ENCODE assay signal across 33 cellular contexts in genomic region chr1:73671530-73671929, GRCh38.
"Had no signal": no experiment of that assay in that cellular context is flagged by ENCODE, and none has a peak within 500 bp of the region (broad histone marks: within the 10 kb centered on the region; RNA-seq: fewer than 3 reads in every experiment).

No MANE protein-coding gene starts in this region.

- H3K9me3 ChIP-seq: adrenal gland, ascending aorta had no signal

- DNase-seq: activated effector memory CD4-positive, alpha-beta T cell treated with anti-CD3 and anti-CD28 coated beads, Interleukin-2, amount 50 U/mL, for 16 hours; activated effector memory CD4-positive, alpha-beta T cell treated with Interleukin-2 at 50 U/mL for 16 hours; activated gamma-delta T cell; activated gamma-delta T cell treated with Interleukin-2 at 50 U/mL for 16 hours; activated naive CD4-positive, alpha-beta T cell; activated naive CD4-positive, alpha-beta T cell treated with anti-CD3 and anti-CD28 coated beads for 36 hours; activated naive CD4-positive, alpha-beta T cell treated with anti-CD3 and anti-CD28 coated beads, Interleukin-2, amount 10 ng/mL, durations not matched to agents 7 days and 5 days; activated naive CD4-positive, alpha-beta T cell treated with anti-CD3 and anti-CD28 coated beads, Interleukin-2, amount 50 U/mL, for 16 hours; activated naive CD4-positive, alpha-beta T cell treated with Interleukin-2 at 50 U/mL for 16 hours; activated naive CD8-positive, alpha-beta T cell treated with anti-CD3 and anti-CD28 coated beads for 36 hours; activated naive CD8-positive, alpha-beta T cell treated with anti-CD3 and anti-CD28 coated beads, Interleukin-2, amount 10 ng/mL, durations not matched to agents 7 days and 5 days; activated naive CD8-positive, alpha-beta T cell treated with anti-CD3 and anti-CD28 coated beads, Interleukin-2, amount 50 U/mL, for 24 hours; activated T-cell treated with anti-CD3 and anti-CD28 coated beads, Interleukin-2, amount 50 U/mL, for 24 hours; activated T-cell treated with anti-CD3 and anti-CD28 coated beads, Interleukin-2, amount 50 U/mL, for 4 hours; activated T-cell treated with anti-CD3 and anti-CD28 coated beads, Interleukin-2, amount 50 U/mL, for 48 hours; activated T-cell treated with anti-CD3 and anti-CD28 coated beads, Interleukin-2, amount 50 U/mL, for 72 hours; adrenal gland; amniotic stem cell; amygdala; anterior cingulate cortex; aorta; body of pancreas; brain microvascular endothelial cell; caudate nucleus; central memory CD4-positive, alpha-beta T cell; cerebellar nuclear complex had no signal

- H3K4me1 ChIP-seq: adrenal gland, ascending aorta, body of pancreas, breast epithelium had no signal

- H3K36me3 ChIP-seq: adrenal gland, ascending aorta, brain microvascular endothelial cell, breast epithelium, cardiac muscle cell had no signal

- H3K27me3 ChIP-seq: adrenal gland, ascending aorta, body of pancreas, brain microvascular endothelial cell, breast epithelium, cardiac muscle cell had no signal

- ATAC-seq: activated naive CD4-positive, alpha-beta T cell treated with anti-CD3 and anti-CD28 coated beads, Interleukin-2, amount 50 U/mL, for 72 hours; activated naive CD8-positive, alpha-beta T cell treated with anti-CD3 and anti-CD28 coated beads, Interleukin-2, amount 50 U/mL, for 24 hours; activated T-cell treated with anti-CD3 and anti-CD28 coated beads, Interleukin-2, amount 50 U/mL, for 4 hours; activated T-cell treated with anti-CD3 and anti-CD28 coated beads, Interleukin-2, amount 50 U/mL, for 72 hours; activated T-helper 17 cell treated with anti-CD3 and anti-CD28 coated beads, Interleukin-2, amount 50 U/mL, for 72 hours; body of pancreas had no signal

- H3K4me3 ChIP-seq: adrenal gland, ascending aorta, body of pancreas, breast epithelium, cardiac muscle cell had no signal

- FAIRE-seq: astrocyte, bronchial epithelial cell had no signal

- H3K27ac ChIP-seq: adrenal gland, ascending aorta, body of pancreas, brain microvascular endothelial cell, breast epithelium, cardiac muscle cell had no signal
